In genomic region chr15:90807687-90808086, GRCh38 we compare ENCODE assay signal across 26 cellular contexts.
DNase-seq lines count a peak whose midpoint lies in the region; ATAC-seq, FAIRE-seq and TF ChIP-seq lines count a peak whose summit lies in the region.
"Had no signal": no experiment of that assay in that cellular context is flagged by ENCODE, and none has a peak within 500 bp of the region (broad histone marks: within the 10 kb centered on the region; RNA-seq: fewer than 3 reads in every experiment).

No MANE protein-coding gene starts in this region.

- no peaks in the 10 kb centered on the region for H3K4me1 ChIP-seq in trophoblast cell (ENCODE audit: control insufficient read depth in 1 of 2, insufficient read depth in 2 of 2, low read length in 2 of 2)
- H3K4me1 ChIP-seq in naive thymus-derived CD4-positive, alpha-beta T cell (ENCODE audit: control insufficient read depth in 2 of 2, insufficient read depth in 2 of 2, low read length in 2 of 2): no peaks in the 10 kb centered on the region
- H3K4me1 ChIP-seq in effector memory CD4-positive, alpha-beta T cell (ENCODE audit: control insufficient read depth, insufficient read depth, low read length, poor library complexity, severe bottlenecking): peaks cover 4% of the 10 kb centered on the region
- H3K4me1 ChIP-seq: foreskin keratinocyte had no signal

- no peak overlapping the region for H4K91ac ChIP-seq in trophoblast cell (ENCODE audit: low read depth, low read length)

- no peak overlapping the region for H3K4me3 ChIP-seq in bronchial epithelial cell (ENCODE audit: low read depth, low read length)
- H3K4me3 ChIP-seq in trophoblast cell (ENCODE audit: low read depth, low read length): no peak overlapping the region
- H3K4me3 ChIP-seq in naive thymus-derived CD4-positive, alpha-beta T cell (ENCODE audit: low read length): no peak overlapping the region
- no peak overlapping the region for H3K4me3 ChIP-seq in effector memory CD4-positive, alpha-beta T cell (ENCODE audit: insufficient read depth, low read depth, low read length, poor library complexity, severe bottlenecking)
- H3K4me3 ChIP-seq: GM12878, lung, skin epidermis had no signal

- no peak for TF ChIP-seq CTCF in activated CD8-positive, alpha-beta T cell treated with anti-CD3 and anti-CD28 coated beads for 36 hours (IDR thresholded peaks at IDR 0.05)
- TF ChIP-seq CTCF in bronchial epithelial cell (IDR thresholded peaks at IDR 0.05; ENCODE audit: insufficient read depth, low read length, severe bottlenecking): no peak

- no peak overlapping the region for H2AK5ac ChIP-seq in trophoblast cell (ENCODE audit: low read length)

- no peaks in the 10 kb centered on the region for H3K27me3 ChIP-seq in bronchial epithelial cell (ENCODE audit: control insufficient read depth, insufficient read depth, low read length)
- H3K27me3 ChIP-seq in trophoblast cell (ENCODE audit: insufficient read depth, low read length): no peaks in the 10 kb centered on the region
- H3K27me3 ChIP-seq in naive thymus-derived CD4-positive, alpha-beta T cell (ENCODE audit: control insufficient read depth in 2 of 2, insufficient read depth in 2 of 2, low read length in 2 of 2): no peaks in the 10 kb centered on the region
- H3K27me3 ChIP-seq in effector memory CD4-positive, alpha-beta T cell (replicated peaks; ENCODE audit: control insufficient read depth, insufficient read depth, low read length, poor library complexity, severe bottlenecking): no peaks in the 10 kb centered on the region
- H3K27me3 ChIP-seq: foreskin keratinocyte had no signal

- H3K27me3 Mint-ChIP-seq in activated CD8-positive, alpha-beta T cell treated with anti-CD3 and anti-CD28 coated beads, Interleukin-2, amount 10 ng/mL, durations not matched to agents 7 days and 5 days (ENCODE audit: low read depth): no peaks in the 10 kb centered on the region
- no peaks in the 10 kb centered on the region for H3K27me3 Mint-ChIP-seq in activated CD8-positive, alpha-beta T cell treated with anti-CD3 and anti-CD28 coated beads for 36 hours
- no peaks in the 10 kb centered on the region for H3K27me3 Mint-ChIP-seq in naive thymus-derived CD4-positive, alpha-beta T cell
- H3K27me3 Mint-ChIP-seq: activated T-cell treated with anti-CD3 and anti-CD28 coated beads, Interleukin-2, amount 50 U/mL, for 24 hours; progenitor cell of endocrine pancreas had no signal

- H2BK120ac ChIP-seq in trophoblast cell (ENCODE audit: insufficient read depth, low read length, poor library complexity): no peak overlapping the region

- peak overlapping the region; percentile 59 for H3K27ac Mint-ChIP-seq in activated CD8-positive, alpha-beta T cell treated with anti-CD3 and anti-CD28 coated beads, Interleukin-2, amount 10 ng/mL, durations not matched to agents 7 days and 5 days
- no peak overlapping the region for H3K27ac Mint-ChIP-seq in activated CD8-positive, alpha-beta T cell treated with anti-CD3 and anti-CD28 coated beads for 36 hours
- H3K27ac Mint-ChIP-seq in naive thymus-derived CD4-positive, alpha-beta T cell: peak overlapping the region in 1 of 9 donors; percentile 95
- H3K27ac Mint-ChIP-seq: progenitor cell of endocrine pancreas had no signal

- no peak overlapping the region for H4K12ac ChIP-seq in trophoblast cell (ENCODE audit: low read depth, low read length)

- H3K79me2 ChIP-seq in trophoblast cell (ENCODE audit: control insufficient read depth, insufficient read depth, low read length, poor library complexity): no peaks in the 10 kb centered on the region

- CTCF ChIA-PET in activated CD8-positive, alpha-beta T cell treated with anti-CD3 and anti-CD28 coated beads, Interleukin-2, amount 10 ng/mL, durations not matched to agents 7 days and 5 days (lab: Charles Lee): interaction anchor here (0.8 to 3.3 kb wide), 6 partner anchors 11 to 125 kb away, joined by 3 to 37 read pairs (median 5); partner anchors contain the start of genes HDDC3 and MAN2A2
- CTCF ChIA-PET in activated CD8-positive, alpha-beta T cell treated with anti-CD3 and anti-CD28 coated beads for 36 hours (lab: Charles Lee): interaction anchor here (1.1 to 2.7 kb wide), 3 partner anchors 14 to 78 kb away, joined by 4 to 15 read pairs (median 4); no protein-coding TSS in a partner anchor
- CTCF ChIA-PET in naive thymus-derived CD4-positive, alpha-beta T cell (lab: Charles Lee): interaction anchor here (0.7 kb wide), 1 partner anchor 78 kb away, joined by 3 read pairs; no protein-coding TSS in a partner anchor
- CTCF ChIA-PET in HEK293T (lab: Yijun Ruan, JAX): interaction anchor here (0.9 kb wide), 1 partner anchor 79 kb away, joined by 3 read pairs; no protein-coding TSS in a partner anchor

- H3K4me3 Mint-ChIP-seq in activated CD8-positive, alpha-beta T cell treated with anti-CD3 and anti-CD28 coated beads, Interleukin-2, amount 10 ng/mL, durations not matched to agents 7 days and 5 days: no peak overlapping the region
- H3K4me3 Mint-ChIP-seq in activated CD8-positive, alpha-beta T cell treated with anti-CD3 and anti-CD28 coated beads for 36 hours: no peak overlapping the region
- H3K4me3 Mint-ChIP-seq in naive thymus-derived CD4-positive, alpha-beta T cell: peak overlapping the region in 1 of 10 donors; percentile 52
- H3K4me3 Mint-ChIP-seq: activated T-cell treated with anti-CD3 and anti-CD28 coated beads, Interleukin-2, amount 50 U/mL, for 24 hours; nephron progenitor cell had no signal

- no peaks in the 10 kb centered on the region for H3K9me3 ChIP-seq in trophoblast cell (ENCODE audit: insufficient read depth, low read depth, low read length)
- no peaks in the 10 kb centered on the region for H3K9me3 ChIP-seq in naive thymus-derived CD4-positive, alpha-beta T cell (ENCODE audit: control insufficient read depth in 2 of 3, low read length in 3 of 3)
- H3K9me3 ChIP-seq in effector memory CD4-positive, alpha-beta T cell (ENCODE audit: control insufficient read depth, low read length): no peaks in the 10 kb centered on the region

- no peak overlapping the region for H3K18ac ChIP-seq in trophoblast cell (ENCODE audit: low read length)

- no peak overlapping the region for H2AFZ ChIP-seq in trophoblast cell (ENCODE audit: insufficient read depth, low read length, poor library complexity)

- no peak overlapping the region for H3K14ac ChIP-seq in trophoblast cell (ENCODE audit: low read length)

- no peak overlapping the region for H3K4ac ChIP-seq in trophoblast cell (ENCODE audit: low read depth, low read length)

- H3K79me1 ChIP-seq in trophoblast cell (ENCODE audit: low read length): no peaks in the 10 kb centered on the region

- H4K8ac ChIP-seq in trophoblast cell (ENCODE audit: low read depth, low read length): no peak overlapping the region

- no peak overlapping the region for H3K9ac ChIP-seq in trophoblast cell (ENCODE audit: low read length)

- intact Hi-C loops in activated CD8-positive, alpha-beta T cell treated with anti-CD3 and anti-CD28 coated beads for 36 hours (cut with micrococcal nuclease): no loop called here
- intact Hi-C loops in naive thymus-derived CD4-positive, alpha-beta T cell (cut with micrococcal nuclease): loop anchor here in 1 of 2 donors (1.0 to 2.0 kb wide), 2 partner anchors 8 to 61 kb away; partner anchors contain the start of gene FURIN

- H3K4me1 Mint-ChIP-seq in activated CD8-positive, alpha-beta T cell treated with anti-CD3 and anti-CD28 coated beads, Interleukin-2, amount 10 ng/mL, durations not matched to agents 7 days and 5 days (ENCODE audit: low read depth): peaks cover 56% of the 10 kb centered on the region
- H3K4me1 Mint-ChIP-seq in activated CD8-positive, alpha-beta T cell treated with anti-CD3 and anti-CD28 coated beads for 36 hours (ENCODE audit: low read depth): peaks cover 11% of the 10 kb centered on the region
- H3K4me1 Mint-ChIP-seq in naive thymus-derived CD4-positive, alpha-beta T cell: peaks cover 0 to 70% (median 0%) of the 10 kb centered on the region in 7 donors

- H3K9me3 Mint-ChIP-seq in activated CD8-positive, alpha-beta T cell treated with anti-CD3 and anti-CD28 coated beads, Interleukin-2, amount 10 ng/mL, durations not matched to agents 7 days and 5 days (ENCODE audit: insufficient read depth): no peaks in the 10 kb centered on the region
- H3K9me3 Mint-ChIP-seq in activated CD8-positive, alpha-beta T cell treated with anti-CD3 and anti-CD28 coated beads for 36 hours: no peaks in the 10 kb centered on the region
- no peaks in the 10 kb centered on the region for H3K9me3 Mint-ChIP-seq in naive thymus-derived CD4-positive, alpha-beta T cell
- H3K9me3 Mint-ChIP-seq: activated T-cell treated with anti-CD3 and anti-CD28 coated beads, Interleukin-2, amount 50 U/mL, for 24 hours; nephron progenitor cell had no signal

- WGBS in trophoblast cell (ENCODE audit: extremely low coverage, insufficient coverage, insufficient read length): 100% methylated on average over 1 of the region's 3 CpGs

- POLR2A ChIA-PET in activated CD8-positive, alpha-beta T cell treated with anti-CD3 and anti-CD28 coated beads, Interleukin-2, amount 10 ng/mL, durations not matched to agents 7 days and 5 days (lab: Charles Lee): interaction anchor here (1.4 kb wide), 1 partner anchor 22 kb away, joined by 3 read pairs; no protein-coding TSS in a partner anchor
- POLR2A ChIA-PET in activated CD8-positive, alpha-beta T cell treated with anti-CD3 and anti-CD28 coated beads for 36 hours (lab: Charles Lee): no interaction called here
- POLR2A ChIA-PET in naive thymus-derived CD4-positive, alpha-beta T cell (lab: Charles Lee): no interaction called here
- POLR2A ChIA-PET in HEK293T (lab: Yijun Ruan, JAX): no interaction called here

- no peak overlapping the region for H3K4me2 ChIP-seq in trophoblast cell (ENCODE audit: low read length)

- H3K27ac ChIP-seq in trophoblast cell (ENCODE audit: low read depth, low read length): no peak overlapping the region
- H3K27ac ChIP-seq in naive thymus-derived CD4-positive, alpha-beta T cell (ENCODE audit: low read depth, low read length): no peak overlapping the region
- no peak overlapping the region for H3K27ac ChIP-seq in effector memory CD4-positive, alpha-beta T cell (ENCODE audit: insufficient read depth, low read length, poor library complexity, severe bottlenecking)
- H3K27ac ChIP-seq: epithelial cell of prostate, foreskin keratinocyte, skin epidermis had no signal

- no peak overlapping the region for H3K23ac ChIP-seq in trophoblast cell (ENCODE audit: low read length)

- H3K36me3 Mint-ChIP-seq in activated CD8-positive, alpha-beta T cell treated with anti-CD3 and anti-CD28 coated beads, Interleukin-2, amount 10 ng/mL, durations not matched to agents 7 days and 5 days (ENCODE audit: low read depth): peaks cover 70% of the 10 kb centered on the region
- H3K36me3 Mint-ChIP-seq in activated CD8-positive, alpha-beta T cell treated with anti-CD3 and anti-CD28 coated beads for 36 hours (ENCODE audit: low read depth): peaks cover 50% of the 10 kb centered on the region
- peaks cover 0 to 54% (median 13%) of the 10 kb centered on the region in 5 donors for H3K36me3 Mint-ChIP-seq in naive thymus-derived CD4-positive, alpha-beta T cell

- no peak for ATAC-seq in activated CD8-positive, alpha-beta T cell treated with anti-CD3 and anti-CD28 coated beads, Interleukin-2, amount 10 ng/mL, durations not matched to agents 7 days and 5 days
- ATAC-seq in activated CD8-positive, alpha-beta T cell treated with anti-CD3 and anti-CD28 coated beads for 36 hours: no peak
- no peak for ATAC-seq in naive thymus-derived CD4-positive, alpha-beta T cell
- ATAC-seq: foreskin keratinocyte, GM12878, HepG2 had no signal

- no peak overlapping the region for H2BK5ac ChIP-seq in trophoblast cell (ENCODE audit: low read depth, low read length, poor library complexity)

- FAIRE-seq in bronchial epithelial cell (lab: Jason Lieb, UNC): no peak
- FAIRE-seq: GM12878, HepG2, keratinocyte had no signal

- DNase-seq in activated CD8-positive, alpha-beta T cell treated with anti-CD3 and anti-CD28 coated beads, Interleukin-2, amount 10 ng/mL, durations not matched to agents 7 days and 5 days: no peak
- no peak for DNase-seq in activated CD8-positive, alpha-beta T cell treated with anti-CD3 and anti-CD28 coated beads for 36 hours
- DNase-seq in RPMI7951 (ENCODE audit: low read depth) (peak; percentile 15), bronchial epithelial cell (ENCODE audit: low read depth) (peak; percentile 40), trophoblast cell (peak; percentile 62 to 88), HEK293T (ENCODE audit: extremely low spot score) (no peak)
- DNase-seq in naive thymus-derived CD4-positive, alpha-beta T cell: no peak
- DNase-seq in effector memory CD4-positive, alpha-beta T cell: no peak
- DNase-seq: ACHN; activated CD4-positive, alpha-beta T cell treated with anti-CD3 and anti-CD28 coated beads for 4 hours; activated T-cell treated with anti-CD3 and anti-CD28 coated beads, Interleukin-2, amount 50 U/mL, for 24 hours; dermis blood vessel endothelial cell; foreskin keratinocyte; HCEC 1CT; hypothalamus; NCI-H69; nephron progenitor cell; stimulated activated CD4-positive, alpha-beta T cell treated with anti-CD3 and anti-CD28 coated beads, Interleukin-4, amount 100 ng/mL, for 24 hours; T-helper 9 cell had no signal

- no peaks in the 10 kb centered on the region for H3K36me3 ChIP-seq in bronchial epithelial cell (ENCODE audit: control insufficient read depth, insufficient read depth, low read length)
- H3K36me3 ChIP-seq in trophoblast cell (ENCODE audit: control insufficient read depth in 1 of 2, insufficient read depth in 2 of 2, low read length in 2 of 2): peaks cover 18 to 19% of the 10 kb centered on the region in 2 experiments
- peaks cover 0 to 3% (median 0%) of the 10 kb centered on the region in 3 experiments for H3K36me3 ChIP-seq in naive thymus-derived CD4-positive, alpha-beta T cell (ENCODE audit: control insufficient read depth in 2 of 3, insufficient read depth in 3 of 3, low read length in 3 of 3)
- no peaks in the 10 kb centered on the region for H3K36me3 ChIP-seq in effector memory CD4-positive, alpha-beta T cell (ENCODE audit: control insufficient read depth, insufficient read depth, low read length)

- H2BK12ac ChIP-seq in trophoblast cell (ENCODE audit: low read length): no peak overlapping the region

Comparison
In these comparisons a context has a peak if more than half of its experiments do, and no peak if none do; other contexts are left out.
1. DNase-seq: peak in RPMI7951 (single experiment), bronchial epithelial cell (single experiment) and trophoblast cell (2 of 2); none in activated CD8-positive, alpha-beta T cell treated with anti-CD3 and anti-CD28 coated beads, Interleukin-2, amount 10 ng/mL, durations not matched to agents 7 days and 5 days (single experiment), activated CD8-positive, alpha-beta T cell treated with anti-CD3 and anti-CD28 coated beads for 36 hours (single experiment), naive thymus-derived CD4-positive, alpha-beta T cell (0 of 9), HEK293T (single experiment) and effector memory CD4-positive, alpha-beta T cell (0 of 3).